28 cellular contexts compared by ENCODE assay signal in genomic region chr1:93532780-93533378, GRCh38.
"Had no signal": no experiment of that assay in that cellular context is flagged by ENCODE, and none has a peak within 500 bp of the region (broad histone marks: within the 10 kb centered on the region; RNA-seq: fewer than 3 reads in every experiment).

No MANE protein-coding gene starts in this region.

- H3K4me1 ChIP-seq: ascending aorta, breast epithelium, colonic mucosa, heart left ventricle had no signal

- H3K4me1 Mint-ChIP-seq: activated CD8-positive, alpha-beta memory T cell treated with anti-CD3 and anti-CD28 coated beads, Interleukin-2, amount 10 ng/mL, durations not matched to agents 7 days and 5 days; activated naive CD4-positive, alpha-beta T cell treated with anti-CD3 and anti-CD28 coated beads, Interleukin-2, amount 50 U/mL, for 24 hours; activated naive CD8-positive, alpha-beta T cell treated with anti-CD3 and anti-CD28 coated beads for 36 hours; WTC11 had no signal

- H3K4me3 Mint-ChIP-seq: activated CD8-positive, alpha-beta memory T cell treated with anti-CD3 and anti-CD28 coated beads, Interleukin-2, amount 10 ng/mL, durations not matched to agents 7 days and 5 days; activated CD8-positive, alpha-beta T cell treated with anti-CD3 and anti-CD28 coated beads, Interleukin-2, amount 10 ng/mL, durations not matched to agents 7 days and 5 days; activated naive CD4-positive, alpha-beta T cell treated with anti-CD3 and anti-CD28 coated beads for 36 hours; activated naive CD4-positive, alpha-beta T cell treated with anti-CD3 and anti-CD28 coated beads, Interleukin-2, amount 50 U/mL, for 24 hours; activated naive CD8-positive, alpha-beta T cell treated with anti-CD3 and anti-CD28 coated beads for 36 hours; activated T-helper 1 cell treated with anti-CD3 and anti-CD28 coated beads, Interleukin-12 subunit alpha, Interleukin-12 subunit beta, Interleukin-2, Interleukin-4 antibody, amounts not matched to agents 30 ng/mL and 10 ng/mL and 1 ng/mL, durations not matched to agents 14 hours and 24 hours and 36 hours; brain; WTC11 had no signal

- H3K9me3 Mint-ChIP-seq: activated naive CD4-positive, alpha-beta T cell treated with anti-CD3 and anti-CD28 coated beads for 36 hours; activated naive CD4-positive, alpha-beta T cell treated with anti-CD3 and anti-CD28 coated beads, Interleukin-2, amount 50 U/mL, for 24 hours; activated naive CD8-positive, alpha-beta T cell treated with anti-CD3 and anti-CD28 coated beads for 36 hours; activated T-helper 1 cell treated with anti-CD3 and anti-CD28 coated beads, Interleukin-12 subunit alpha, Interleukin-12 subunit beta, Interleukin-2, Interleukin-4 antibody, amounts not matched to agents 30 ng/mL and 10 ng/mL and 1 ng/mL, durations not matched to agents 14 hours and 24 hours and 36 hours; activated T-helper 2 cell treated with anti-CD3 and anti-CD28 coated beads, Interferon-gamma antibody, Interleukin-2, Interleukin-4, amounts not matched to agents 10 μg/mL and 5 μg/mL and 100 μg/mL, durations not matched to agents 14 hours and 24 hours and 36 hours; brain; WTC11 had no signal

- H3K9me3 ChIP-seq: ascending aorta, breast epithelium, colonic mucosa, heart left ventricle had no signal

- H3K27ac ChIP-seq: ascending aorta, breast epithelium, cardiac muscle cell, colonic mucosa, heart left ventricle had no signal

- H3K27ac Mint-ChIP-seq: activated CD8-positive, alpha-beta memory T cell treated with anti-CD3 and anti-CD28 coated beads, Interleukin-2, amount 10 ng/mL, durations not matched to agents 7 days and 5 days; activated CD8-positive, alpha-beta T cell treated with anti-CD3 and anti-CD28 coated beads, Interleukin-2, amount 10 ng/mL, durations not matched to agents 7 days and 5 days; activated naive CD4-positive, alpha-beta T cell treated with anti-CD3 and anti-CD28 coated beads for 36 hours; activated naive CD4-positive, alpha-beta T cell treated with anti-CD3 and anti-CD28 coated beads, Interleukin-2, amount 50 U/mL, for 24 hours; activated naive CD8-positive, alpha-beta T cell treated with anti-CD3 and anti-CD28 coated beads for 36 hours; activated T-helper 1 cell treated with anti-CD3 and anti-CD28 coated beads, Interleukin-12 subunit alpha, Interleukin-12 subunit beta, Interleukin-2, Interleukin-4 antibody, amounts not matched to agents 30 ng/mL and 10 ng/mL and 1 ng/mL, durations not matched to agents 14 hours and 24 hours and 36 hours; activated T-helper 2 cell treated with anti-CD3 and anti-CD28 coated beads, Interferon-gamma antibody, Interleukin-2, Interleukin-4, amounts not matched to agents 10 μg/mL and 5 μg/mL and 100 μg/mL, durations not matched to agents 14 hours and 24 hours and 36 hours; brain had no signal

- FAIRE-seq: frontal cortex had no signal

- H3K36me3 ChIP-seq: ascending aorta, breast epithelium, cardiac muscle cell, colonic mucosa had no signal

- H3K27me3 ChIP-seq: ascending aorta, breast epithelium, cardiac muscle cell, colonic mucosa, heart left ventricle had no signal

- H3K27me3 Mint-ChIP-seq: brain had no signal

- H3K36me3 Mint-ChIP-seq: activated CD8-positive, alpha-beta memory T cell treated with anti-CD3 and anti-CD28 coated beads, Interleukin-2, amount 10 ng/mL, durations not matched to agents 7 days and 5 days; activated naive CD4-positive, alpha-beta T cell treated with anti-CD3 and anti-CD28 coated beads, Interleukin-2, amount 50 U/mL, for 24 hours; activated naive CD8-positive, alpha-beta T cell treated with anti-CD3 and anti-CD28 coated beads for 36 hours had no signal

- H3K4me3 ChIP-seq: ascending aorta, breast epithelium, cardiac muscle cell, colonic mucosa, heart left ventricle had no signal

- ATAC-seq: activated CD8-positive, alpha-beta memory T cell treated with anti-CD3 and anti-CD28 coated beads, Interleukin-2, amount 10 ng/mL, durations not matched to agents 7 days and 5 days; activated CD8-positive, alpha-beta T cell treated with anti-CD3 and anti-CD28 coated beads, Interleukin-2, amount 10 ng/mL, durations not matched to agents 7 days and 5 days; esophagus mucosa; heart left ventricle; WTC11 had no signal

- DNase-seq: activated CD4-positive, alpha-beta T cell treated with anti-CD3 and anti-CD28 coated beads for 48 hours; activated CD4-positive, alpha-beta T cell treated with anti-CD3 and anti-CD28 coated beads, Interleukin-2, amount 50 U/mL, for 1 hour; activated CD4-positive, alpha-beta T cell treated with anti-CD3 and anti-CD28 coated beads, Interleukin-2, amount 50 U/mL, for 48 hours; activated CD8-positive, alpha-beta memory T cell treated with anti-CD3 and anti-CD28 coated beads, Interleukin-2, amount 10 ng/mL, durations not matched to agents 7 days and 5 days; activated CD8-positive, alpha-beta memory T cell treated with anti-CD3 and anti-CD28 coated beads, Interleukin-2, amount 50 U/mL, for 4 hours; activated CD8-positive, alpha-beta T cell treated with anti-CD3 and anti-CD28 coated beads, Interleukin-2, amount 10 ng/mL, durations not matched to agents 7 days and 5 days; activated effector memory CD4-positive, alpha-beta T cell treated with anti-CD3 and anti-CD28 coated beads, Interleukin-2, amount 50 U/mL, for 16 hours; activated naive CD4-positive, alpha-beta T cell treated with anti-CD3 and anti-CD28 coated beads for 36 hours; activated naive CD8-positive, alpha-beta T cell treated with anti-CD3 and anti-CD28 coated beads for 36 hours; activated T-cell treated with anti-CD3 and anti-CD28 coated beads, Interleukin-2, amount 50 U/mL, for 1 hour; activated T-cell treated with anti-CD3 and anti-CD28 coated beads, Interleukin-2, amount 50 U/mL, for 48 hours; central memory CD4-positive, alpha-beta T cell; cerebellar nuclear complex; colonic mucosa; effector CD8-positive, alpha-beta T cell; foreskin fibroblast; heart left ventricle; T-helper 2 cell had no signal
